ENCODE assay signal across 9 cellular contexts in genomic region chr9:129933215-129933614, GRCh38.
DNase-seq lines count a peak whose midpoint lies in the region; ATAC-seq and TF ChIP-seq lines count a peak whose summit lies in the region.
"Had no signal": no experiment of that assay in that cellular context is flagged by ENCODE, and none has a peak within 500 bp of the region (broad histone marks: within the 10 kb centered on the region; RNA-seq: fewer than 3 reads in every experiment).

No MANE protein-coding gene starts in this region.

- H3K9me3 Mint-ChIP-seq in nephron, result no peaks in the 10 kb centered on the region

- H3K27me3 Mint-ChIP-seq in nephron (ENCODE audit: low read depth), result no peaks in the 10 kb centered on the region

- no peaks in the 10 kb centered on the region for H3K9me3 ChIP-seq in KOPT-K1 (ENCODE audit: insufficient read depth, low read length, poor library complexity, severe bottlenecking)

- no peak for TF ChIP-seq CTCF in nephron (IDR thresholded peaks at IDR 0.05; ENCODE audit: unreplicated experiment in 3 of 3)
- TF ChIP-seq CTCF in GM13977 (IDR thresholded peaks at IDR 0.05; ENCODE audit: extremely low read depth, insufficient read depth, missing control alignments), result no peak

- peak overlapping the region; percentile 82 to 91 (median 85) for H3K27ac Mint-ChIP-seq in nephron

- peak; percentile 66 for DNase-seq in cerebellar cortex (ENCODE audit: low spot score)
- no peak for DNase-seq in islet precursor cell
- no peak for DNase-seq in GM13977 (ENCODE audit: low spot score)
- DNase-seq: NCI-H2029 treated with DMSO at 0.1 percent for 48 hours had no signal

- H3K4me1 ChIP-seq in ACC112 (ENCODE audit: control insufficient read depth, insufficient read depth, low read length, unreplicated experiment), result peaks cover 29% of the 10 kb centered on the region

- no peaks in the 10 kb centered on the region for H3K79me2 ChIP-seq in ACC112 (ENCODE audit: control insufficient read depth, insufficient read depth, low read length, unreplicated experiment)

- H3K4me3 ChIP-seq in ACC112 (ENCODE audit: low read depth, low read length), result peak overlapping the region; percentile 11; the same call in 1 of the 2 replicates

- peaks cover 36% of the 10 kb centered on the region for H3K4me1 Mint-ChIP-seq in nephron

- peaks cover 11% of the 10 kb centered on the region for H3K36me3 Mint-ChIP-seq in nephron (ENCODE audit: low read depth)

- H2AFZ ChIP-seq in ACC112 (ENCODE audit: low read length, unreplicated experiment), result peak overlapping the region; percentile 99

- H3K36me3 ChIP-seq in ACC112 (ENCODE audit: insufficient read depth, low read length), result no peaks in the 10 kb centered on the region; the same call in 1 of the 2 replicates
- peaks cover 43% of the 10 kb centered on the region for H3K36me3 ChIP-seq in KOPT-K1 (ENCODE audit: insufficient read depth, low read length)

- no peaks in the 10 kb centered on the region for H3K27me3 ChIP-seq in ACC112 (ENCODE audit: insufficient read depth, low read length)

- H3K27ac ChIP-seq in ACC112 (ENCODE audit: low read depth, low read length) (peak overlapping the region; percentile 68), KOPT-K1 (ENCODE audit: low read depth, low read length, poor library complexity, severe bottlenecking) (peak overlapping the region; percentile 47)

- no peak overlapping the region for H3K4me3 Mint-ChIP-seq in nephron

- in situ Hi-C loops in GM13977 (cut with MboI; ENCODE audit: low pct_unique_long_range_greater_than_20kb, low sequenced_read_pairs, unreplicated experiment), result no loop called here

- ATAC-seq in GM19035 (IDR thresholded peaks at IDR 0.05; ENCODE audit: unreplicated experiment), result no peak
- ATAC-seq in HG02798 (IDR thresholded peaks at IDR 0.05; ENCODE audit: poor library complexity, unreplicated experiment), result no peak
